ENCODE assay signal across 22 cellular contexts in the genomic region with DNA sequence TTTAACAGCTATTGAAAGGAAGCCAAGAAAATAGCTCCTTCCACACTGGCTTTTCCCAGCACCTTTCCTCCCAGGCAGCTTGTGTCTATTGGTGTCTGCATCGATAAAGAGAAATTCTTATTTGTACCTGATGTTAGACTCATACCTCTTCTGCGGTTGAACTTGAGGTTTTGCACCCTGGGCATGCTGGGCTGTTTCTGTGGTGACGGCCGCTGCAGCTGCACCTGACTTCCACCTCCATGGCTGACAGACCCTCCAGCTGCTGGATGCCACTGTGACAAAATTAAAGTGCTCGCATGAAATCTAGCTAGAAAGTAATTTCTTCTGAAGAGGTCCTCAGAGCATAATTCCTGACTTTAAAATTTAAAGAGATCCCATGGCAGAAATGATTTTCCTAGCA. TPM values are rescaled to one million over a fixed set of nuclear protein-coding genes. Genes with fewer than 3 reads are reported as not detected.
A peak's percentile ranks its signal among the peaks of the same experiment; 100 is the strongest.
DNase-seq lines count a peak whose midpoint lies in the region; ATAC-seq and TF ChIP-seq lines count a peak whose summit lies in the region.
"Had no signal": no experiment of that assay in that cellular context is flagged by ENCODE, and none has a peak within 500 bp of the region (broad histone marks: within the 10 kb centered on the region; RNA-seq: fewer than 3 reads in every experiment).

No MANE protein-coding gene starts in this region.

- H3K4me3 Mint-ChIP-seq in activated CD4-positive, alpha-beta T cell treated with anti-CD3 and anti-CD28 coated beads for 36 hours: no peak overlapping the region
- H3K4me3 Mint-ChIP-seq in activated CD8-positive, alpha-beta T cell treated with anti-CD3 and anti-CD28 coated beads for 36 hours: no peak overlapping the region
- no peak overlapping the region for H3K4me3 Mint-ChIP-seq in central memory CD8-positive, alpha-beta T cell
- H3K4me3 Mint-ChIP-seq: CD8-positive, alpha-beta T cell; H9 had no signal

- intact Hi-C loops in activated CD4-positive, alpha-beta T cell treated with anti-CD3 and anti-CD28 coated beads for 36 hours (cut with DNase I, micrococcal nuclease): loop anchor here in 1 of 2 experiments (10.0 kb wide), 1 partner anchor 945 kb away; a partner anchor contains a TSS
- intact Hi-C loops in activated CD8-positive, alpha-beta T cell treated with anti-CD3 and anti-CD28 coated beads for 36 hours (cut with micrococcal nuclease): no loop called here

- H3K9me3 Mint-ChIP-seq in activated CD4-positive, alpha-beta T cell treated with anti-CD3 and anti-CD28 coated beads for 36 hours (ENCODE audit: low read depth): no peaks in the 10 kb centered on the region
- no peaks in the 10 kb centered on the region for H3K9me3 Mint-ChIP-seq in activated CD8-positive, alpha-beta T cell treated with anti-CD3 and anti-CD28 coated beads for 36 hours
- no peaks in the 10 kb centered on the region for H3K9me3 Mint-ChIP-seq in central memory CD8-positive, alpha-beta T cell
- H3K9me3 Mint-ChIP-seq: CD8-positive, alpha-beta T cell; H9 had no signal

- CTCF ChIA-PET in activated CD4-positive, alpha-beta T cell treated with anti-CD3 and anti-CD28 coated beads for 36 hours (lab: Charles Lee): interaction anchor here (1.3 to 1.4 kb wide), 2 partner anchors 12 to 51 kb away, joined by 3 read pairs; no protein-coding TSS in a partner anchor
- CTCF ChIA-PET in activated CD8-positive, alpha-beta T cell treated with anti-CD3 and anti-CD28 coated beads for 36 hours (lab: Charles Lee): interaction anchor here (1.7 to 2.1 kb wide), 2 partner anchors 18 to 870 kb away, joined by 4 to 8 read pairs; no protein-coding TSS in a partner anchor

- DNase-seq in activated CD4-positive, alpha-beta T cell treated with anti-CD3 and anti-CD28 coated beads for 36 hours: peak; percentile 30
- DNase-seq in activated CD4-positive, alpha-beta T cell treated with anti-CD3 and anti-CD28 coated beads, Interleukin-2, amount 50 U/mL, for 1 hour: no peak
- DNase-seq in activated CD8-positive, alpha-beta T cell treated with anti-CD3 and anti-CD28 coated beads for 36 hours: peak; percentile 44
- DNase-seq in central memory CD8-positive, alpha-beta T cell (ENCODE audit: low spot score in 2 of 2): no peak
- no peak for DNase-seq in C1 segment of cervical spinal cord (lab: John Stamatoyannopoulos, UW)
- DNase-seq: 8988T; CD8-positive, alpha-beta T cell; DMS153; EL; GF-D8; H9; KBM-7; NCI-H1105; NCI-H146; NCI-H2081; NCI-H446; NCI-H526; PC-3; Right ventricle myocardium superior had no signal

- POLR2A ChIA-PET in activated CD4-positive, alpha-beta T cell treated with anti-CD3 and anti-CD28 coated beads for 36 hours (lab: Charles Lee): no interaction called here
- POLR2A ChIA-PET in activated CD8-positive, alpha-beta T cell treated with anti-CD3 and anti-CD28 coated beads for 36 hours (lab: Charles Lee): no interaction called here

- H3K4me1 Mint-ChIP-seq in activated CD4-positive, alpha-beta T cell treated with anti-CD3 and anti-CD28 coated beads for 36 hours: peaks cover 19% of the 10 kb centered on the region
- H3K4me1 Mint-ChIP-seq in activated CD8-positive, alpha-beta T cell treated with anti-CD3 and anti-CD28 coated beads for 36 hours (ENCODE audit: low read depth): peaks cover 25% of the 10 kb centered on the region
- H3K4me1 Mint-ChIP-seq in central memory CD8-positive, alpha-beta T cell: peaks cover 41% of the 10 kb centered on the region

- no peaks in the 10 kb centered on the region for H3K27me3 Mint-ChIP-seq in activated CD4-positive, alpha-beta T cell treated with anti-CD3 and anti-CD28 coated beads for 36 hours
- H3K27me3 Mint-ChIP-seq in activated CD8-positive, alpha-beta T cell treated with anti-CD3 and anti-CD28 coated beads for 36 hours: no peaks in the 10 kb centered on the region
- no peaks in the 10 kb centered on the region for H3K27me3 Mint-ChIP-seq in central memory CD8-positive, alpha-beta T cell

- peaks cover 31% of the 10 kb centered on the region for H3K36me3 Mint-ChIP-seq in activated CD4-positive, alpha-beta T cell treated with anti-CD3 and anti-CD28 coated beads for 36 hours (ENCODE audit: low read depth)
- peaks cover 26% of the 10 kb centered on the region for H3K36me3 Mint-ChIP-seq in activated CD8-positive, alpha-beta T cell treated with anti-CD3 and anti-CD28 coated beads for 36 hours (ENCODE audit: low read depth)
- peaks cover 17% of the 10 kb centered on the region for H3K36me3 Mint-ChIP-seq in central memory CD8-positive, alpha-beta T cell (ENCODE audit: insufficient read depth)

- TF ChIP-seq CTCF in activated CD8-positive, alpha-beta T cell treated with anti-CD3 and anti-CD28 coated beads for 36 hours (IDR thresholded peaks at IDR 0.05): no peak

- H3K27ac Mint-ChIP-seq in activated CD4-positive, alpha-beta T cell treated with anti-CD3 and anti-CD28 coated beads for 36 hours: no peak overlapping the region
- H3K27ac Mint-ChIP-seq in activated CD8-positive, alpha-beta T cell treated with anti-CD3 and anti-CD28 coated beads for 36 hours: no peak overlapping the region
- H3K27ac Mint-ChIP-seq in central memory CD8-positive, alpha-beta T cell (ENCODE audit: low read depth): peak overlapping the region; percentile 13
- H3K27ac Mint-ChIP-seq: CD8-positive, alpha-beta T cell; H9 had no signal

- ATAC-seq in activated CD4-positive, alpha-beta T cell treated with anti-CD3 and anti-CD28 coated beads for 36 hours: no peak
- peak; percentile 35 for ATAC-seq in GM21423 (IDR thresholded peaks at IDR 0.05; ENCODE audit: unreplicated experiment)
- no peak for ATAC-seq in activated CD8-positive, alpha-beta T cell treated with anti-CD3 and anti-CD28 coated beads for 36 hours
- ATAC-seq in central memory CD8-positive, alpha-beta T cell (replicated peaks; ENCODE audit: extremely low read depth, poor library complexity, severe bottlenecking): no peak
- ATAC-seq in HG02571 (IDR thresholded peaks at IDR 0.05; ENCODE audit: unreplicated experiment): no peak
- no peak for ATAC-seq in HG03039 (IDR thresholded peaks at IDR 0.05; ENCODE audit: unreplicated experiment)
- ATAC-seq: CD8-positive, alpha-beta T cell; PC-3 had no signal

RNA-seq across cellular contexts. Expression of a gene that starts 6.6 kb away (rescaled TPM):
- 10 to 100 TPM; 23.3 to 28.8 TPM for total RNA-seq in activated CD4-positive, alpha-beta T cell treated with anti-CD3 and anti-CD28 coated beads for 36 hours
- 10 to 100 TPM; 25.5 to 28.8 TPM for total RNA-seq in activated CD8-positive, alpha-beta T cell treated with anti-CD3 and anti-CD28 coated beads for 36 hours

RNA-seq across cellular contexts. Expression of a gene that starts 41.7 kb away (rescaled TPM):
- 100 to 1,000 TPM; 115 to 116 TPM for total RNA-seq in activated CD4-positive, alpha-beta T cell treated with anti-CD3 and anti-CD28 coated beads for 36 hours
- total RNA-seq in activated CD8-positive, alpha-beta T cell treated with anti-CD3 and anti-CD28 coated beads for 36 hours: 100 to 1,000 TPM; 106 to 109 TPM

Comparison
In these comparisons a context has a peak if more than half of its experiments do, and no peak if none do; other contexts are left out.
1. DNase-seq: peak in activated CD4-positive, alpha-beta T cell treated with anti-CD3 and anti-CD28 coated beads for 36 hours (single experiment) and activated CD8-positive, alpha-beta T cell treated with anti-CD3 and anti-CD28 coated beads for 36 hours (single experiment); none in activated CD4-positive, alpha-beta T cell treated with anti-CD3 and anti-CD28 coated beads, Interleukin-2, amount 50 U/mL, for 1 hour (single experiment), central memory CD8-positive, alpha-beta T cell (0 of 2) and C1 segment of cervical spinal cord (0 of 14).